Comparison of ENCODE assay signal across 8 cellular contexts in genomic region chr4:112889619-112890294, GRCh38.
A peak's percentile ranks its signal among the peaks of the same experiment; 100 is the strongest.
DNase-seq lines count a peak whose midpoint lies in the region; ATAC-seq lines count a peak whose summit lies in the region.

No MANE protein-coding gene starts in this region.

- no peak overlapping the region for H3K4me3 Mint-ChIP-seq in activated T-helper 17 cell treated with anti-CD3 and anti-CD28 coated beads, Interleukin-2, amount 50 U/mL, for 72 hours

- H3K36me3 Mint-ChIP-seq in activated T-helper 17 cell treated with anti-CD3 and anti-CD28 coated beads, Interleukin-2, amount 50 U/mL, for 72 hours (ENCODE audit: low read depth), result no peaks in the 10 kb centered on the region

- no peaks in the 10 kb centered on the region for H3K9me3 Mint-ChIP-seq in activated T-helper 17 cell treated with anti-CD3 and anti-CD28 coated beads, Interleukin-2, amount 50 U/mL, for 72 hours

- no peaks in the 10 kb centered on the region for H3K4me1 Mint-ChIP-seq in activated T-helper 17 cell treated with anti-CD3 and anti-CD28 coated beads, Interleukin-2, amount 50 U/mL, for 72 hours

- peak; percentile 31 to 70 for DNase-seq in NCI-H446 (lab: John Stamatoyannopoulos, UW)
- peak; percentile 78 for DNase-seq in fibroblast of the conjunctiva (ENCODE audit: low read depth)
- no peak for DNase-seq in NCI-H345 treated with DMSO at 0.1 percent for 48 hours (lab: John Stamatoyannopoulos, UW; ENCODE audit: unreplicated experiment)

- H3K27me3 ChIP-seq in stomach smooth muscle (ENCODE audit: control insufficient read depth in 1 of 2, insufficient read depth in 2 of 2, low read length in 2 of 2), result no peaks in the 10 kb centered on the region

- no peaks in the 10 kb centered on the region for H3K9me3 ChIP-seq in stomach smooth muscle (ENCODE audit: control insufficient read depth in 2 of 2, low read length in 2 of 2)

- H3K36me3 ChIP-seq in stomach smooth muscle (ENCODE audit: control insufficient read depth in 2 of 2, insufficient read depth in 2 of 2, low read length in 2 of 2), result no peaks in the 10 kb centered on the region

- peak; percentile 49 for ATAC-seq in GM19324 (IDR thresholded peaks at IDR 0.05; ENCODE audit: low FRiP score, unreplicated experiment)
- ATAC-seq in HG02840 (IDR thresholded peaks at IDR 0.05; ENCODE audit: low FRiP score, unreplicated experiment), result no peak
- no peak for ATAC-seq in HG03521 (IDR thresholded peaks at IDR 0.05; ENCODE audit: unreplicated experiment)
- no peak for ATAC-seq in activated T-helper 17 cell treated with anti-CD3 and anti-CD28 coated beads, Interleukin-2, amount 50 U/mL, for 72 hours (replicated peaks)

- no peak overlapping the region for H3K27ac Mint-ChIP-seq in activated T-helper 17 cell treated with anti-CD3 and anti-CD28 coated beads, Interleukin-2, amount 50 U/mL, for 72 hours

- peak overlapping the region; percentile 35 to 65 for H3K9ac ChIP-seq in stomach smooth muscle (ENCODE audit: low read length in 2 of 2)

- peaks cover 7% of the 10 kb centered on the region for H3K27me3 Mint-ChIP-seq in activated T-helper 17 cell treated with anti-CD3 and anti-CD28 coated beads, Interleukin-2, amount 50 U/mL, for 72 hours

- H3K4me1 ChIP-seq in stomach smooth muscle (ENCODE audit: control insufficient read depth, insufficient read depth, low read length), result no peaks in the 10 kb centered on the region

- H3K4me3 ChIP-seq in stomach smooth muscle (ENCODE audit: low read length in 2 of 2), result peak overlapping the region; percentile 55 to 56

- H3K27ac ChIP-seq in stomach smooth muscle (ENCODE audit: low read length), result peak overlapping the region; percentile 25
